19 cellular contexts compared by ENCODE assay signal in genomic region chr12:28223853-28224252, GRCh38. TPM values are rescaled to one million over a fixed set of nuclear protein-coding genes. Genes with fewer than 3 reads are reported as not detected.
DNase-seq lines count a peak whose midpoint lies in the region; ATAC-seq, FAIRE-seq and TF ChIP-seq lines count a peak whose summit lies in the region.
"Had no signal": no experiment of that assay in that cellular context is flagged by ENCODE, and none has a peak within 500 bp of the region (broad histone marks: within the 10 kb centered on the region; RNA-seq: fewer than 3 reads in every experiment).

No MANE protein-coding gene starts in this region.

- DNase-seq in GM12891 (ENCODE audit: insufficient read length, low spot score), result no peak
- no peak for DNase-seq in GM19239 (ENCODE audit: insufficient read length, low spot score)
- DNase-seq in smooth muscle cell (lab: John Stamatoyannopoulos, UW; ENCODE audit: unreplicated experiment), result no peak
- no peak for DNase-seq in cerebellar nuclear complex (lab: John Stamatoyannopoulos, UW)
- DNase-seq in GOT3 (lab: John Stamatoyannopoulos, UW), result no peak
- DNase-seq in ascending aorta (ENCODE audit: low spot score in 2 of 2), result no peak
- DNase-seq: colonic mucosa, DMS 273 treated with DMSO at 0.1 percent for 48 hours, foreskin melanocyte, HCEC 1CT, IMR-90, NCI-H69, PC-9 had no signal

- no peak overlapping the region for H3K4me2 ChIP-seq in smooth muscle cell
- H3K4me2 ChIP-seq: PC-9 had no signal

- TF ChIP-seq POLR2A in GM12891 (IDR thresholded peaks at IDR 0.05; ENCODE audit: low read depth, low read length), result no peak

- no peaks in the 10 kb centered on the region for H3F3A ChIP-seq in smooth muscle cell (ENCODE audit: low read depth)

- H3K36me3 ChIP-seq in endocrine pancreas (ENCODE audit: control insufficient read depth, insufficient read depth, low read length) (no peaks in the 10 kb centered on the region), smooth muscle cell (ENCODE audit: low read depth) (no peaks in the 10 kb centered on the region), ascending aorta (no peaks in the 10 kb centered on the region)
- H3K36me3 ChIP-seq: colonic mucosa had no signal

- no peaks in the 10 kb centered on the region for H4K20me1 ChIP-seq in smooth muscle cell (ENCODE audit: low read depth)

- H3K4me3 ChIP-seq in endocrine pancreas (ENCODE audit: control insufficient read depth, insufficient read depth, low read length), result peak overlapping the region; percentile 42
- H3K4me3 ChIP-seq in smooth muscle cell, result no peak overlapping the region
- no peak overlapping the region for H3K4me3 ChIP-seq in ascending aorta
- H3K4me3 ChIP-seq: colonic mucosa, mucosa of descending colon, PC-9 had no signal

- FAIRE-seq in GM12891 (lab: Jason Lieb, UNC), result peak; percentile 43
- FAIRE-seq in GM19239 (lab: Jason Lieb, UNC), result peak; percentile 75
- FAIRE-seq: astrocyte had no signal

- H3K27ac ChIP-seq in smooth muscle cell (ENCODE audit: low read depth), result no peak overlapping the region
- no peak overlapping the region for H3K27ac ChIP-seq in ascending aorta
- H3K27ac ChIP-seq: colonic mucosa, PC-9 had no signal

- peaks cover 10% of the 10 kb centered on the region for H3K4me1 ChIP-seq in endocrine pancreas (ENCODE audit: control insufficient read depth, insufficient read depth, low read length)
- no peaks in the 10 kb centered on the region for H3K4me1 ChIP-seq in smooth muscle cell (ENCODE audit: low read depth)
- H3K4me1 ChIP-seq in ascending aorta, result peaks cover 0 to 2% of the 10 kb centered on the region in 2 donors
- H3K4me1 ChIP-seq: colonic mucosa had no signal

- H3K9me3 ChIP-seq in endocrine pancreas (ENCODE audit: control insufficient read depth, low read length) (peaks cover 1% of the 10 kb centered on the region), smooth muscle cell (replicated peaks; ENCODE audit: low read depth) (no peaks in the 10 kb centered on the region), ascending aorta (no peaks in the 10 kb centered on the region)
- H3K9me3 ChIP-seq: colonic mucosa had no signal

- H3K9ac ChIP-seq in endocrine pancreas (ENCODE audit: control insufficient read depth, insufficient read depth, low read length) (no peak overlapping the region), smooth muscle cell (ENCODE audit: low read depth) (no peak overlapping the region)

- peaks cover 28% of the 10 kb centered on the region for H3K79me2 ChIP-seq in smooth muscle cell (ENCODE audit: low read depth)

- H3K27me3 ChIP-seq in endocrine pancreas (ENCODE audit: control insufficient read depth, insufficient read depth, low read length) (no peaks in the 10 kb centered on the region), smooth muscle cell (ENCODE audit: low read depth) (no peaks in the 10 kb centered on the region), ascending aorta (no peaks in the 10 kb centered on the region)
- H3K27me3 ChIP-seq: colonic mucosa had no signal

- H2AFZ ChIP-seq in smooth muscle cell (ENCODE audit: low read depth), result no peak overlapping the region
- H2AFZ ChIP-seq: PC-9 had no signal

- intact Hi-C loops in ascending aorta (cut with DNase I), result no loop called here

- ATAC-seq in HG03354 (IDR thresholded peaks at IDR 0.05; ENCODE audit: poor library complexity, severe bottlenecking, unreplicated experiment), result peak; percentile 33
- ATAC-seq: left lobe of liver, sciatic nerve had no signal

- TF ChIP-seq CTCF in smooth muscle cell (IDR thresholded peaks at IDR 0.05; ENCODE audit: borderline replicate concordance, insufficient read depth, poor library complexity, severe bottlenecking) (no peak), ascending aorta (IDR thresholded peaks at IDR 0.05) (no peak)

- WGBS in smooth muscle cell (ENCODE audit: low lambda C conversion rate), result 91% methylated on average over 2 of the region's 2 CpGs

TF ChIP-seq in GM12891, 5 proteins besides CTCF, POLR2A, EP300 and RAD21:
- no peak for TF ChIP-seq SPI1 (IDR thresholded peaks at IDR 0.05; ENCODE audit: low read depth, low read length)
- TF ChIP-seq TAF1 (IDR thresholded peaks at IDR 0.05; ENCODE audit: low read depth, low read length), result no peak
- TF ChIP-seq POLR2AphosphoS5 (IDR thresholded peaks at IDR 0.05; ENCODE audit: low read depth, low read length), result no peak
- no peak for TF ChIP-seq PAX5 (IDR thresholded peaks at IDR 0.05; ENCODE audit: insufficient read depth, low read length, severe bottlenecking)
- TF ChIP-seq POU2F2 (IDR thresholded peaks at IDR 0.05; ENCODE audit: low read depth, low read length), result no peak

RNA-seq across cellular contexts. Expression of gene CCDC91, which starts 33.6 kb away (rescaled TPM):
- polyA plus RNA-seq in GM12891 (2012; ENCODE audit: low read depth, missing spikeins), result 9.9 TPM
- total RNA-seq in smooth muscle cell, result 20.1 and 25.4 TPM in 2 replicates
- polyA plus RNA-seq in smooth muscle cell, result 21.2 and 23.7 TPM in 2 replicates
- 13.5 TPM for total RNA-seq in ascending aorta
